1 cellular context compared by ENCODE assay signal in genomic region chr17:3723188-3723555, GRCh38.
TF ChIP-seq lines count a peak whose summit lies in the region.

No MANE protein-coding gene starts in this region.

TF ChIP-seq in H1, 55 proteins besides CTCF, POLR2A, EP300 and RAD21:
- TF ChIP-seq SIRT6 (IDR thresholded peaks at IDR 0.05; ENCODE audit: low read length) (no peak), SRF (IDR thresholded peaks at IDR 0.05; ENCODE audit: low read depth, low read length) (no peak), MAX (IDR thresholded peaks at IDR 0.05) (no peak), NANOG (IDR thresholded peaks at IDR 0.05; ENCODE audit: insufficient read depth, low read depth, low read length, poor library complexity, severe bottlenecking) (no peak), CHD7 (IDR thresholded peaks at IDR 0.05; ENCODE audit: insufficient replicate concordance, low read length) (no peak), TAF7 (optimal IDR thresholded peaks at IDR 0.05; ENCODE audit: borderline replicate concordance, low read depth, low read length) (no peak), MAFK (IDR thresholded peaks at IDR 0.05; ENCODE audit: low read depth, low read length) (no peak), HDAC2 (IDR thresholded peaks at IDR 0.05; ENCODE audit: borderline replicate concordance in 1 of 2, low read depth in 2 of 2, low read length in 2 of 2) (no peak), ATF2 (IDR thresholded peaks at IDR 0.05; ENCODE audit: low read length) (no peak), CEBPB (IDR thresholded peaks at IDR 0.05; ENCODE audit: low read depth, low read length) (no peak), BCL11A (IDR thresholded peaks at IDR 0.05; ENCODE audit: low read depth in 2 of 2, low read length in 2 of 2) (no peak)
